Comparison of ENCODE assay signal across 19 cellular contexts in the genomic region with DNA sequence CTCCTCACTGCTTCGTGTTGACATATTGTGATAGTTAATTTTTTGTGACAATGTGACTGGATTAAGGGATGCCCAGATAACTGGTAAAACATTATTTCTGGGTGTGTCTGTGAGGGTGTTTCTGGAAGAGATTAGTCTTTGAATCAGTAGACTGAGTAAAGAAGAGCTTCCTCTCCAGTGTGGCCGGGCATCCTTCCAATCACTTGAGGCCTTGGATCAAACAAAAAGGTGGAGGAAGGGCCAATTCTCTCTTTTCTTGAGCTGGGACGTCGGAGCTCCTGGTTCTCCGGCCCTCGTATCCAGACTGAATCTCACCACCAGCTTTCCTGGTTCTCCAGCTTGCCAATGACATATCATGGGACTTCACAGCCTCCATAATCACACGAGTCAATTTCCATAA.
DNase-seq lines count a peak whose midpoint lies in the region; ATAC-seq lines count a peak whose summit lies in the region.
"Had no signal": no experiment of that assay in that cellular context is flagged by ENCODE, and none has a peak within 500 bp of the region (broad histone marks: within the 10 kb centered on the region; RNA-seq: fewer than 3 reads in every experiment).

No MANE protein-coding gene starts in this region.

- no peak for ATAC-seq in activated naive CD4-positive, alpha-beta T cell treated with anti-CD3 and anti-CD28 coated beads, Interleukin-2, amount 50 U/mL, for 72 hours
- no peak for ATAC-seq in activated T-helper 17 cell treated with anti-CD3 and anti-CD28 coated beads, Interleukin-2, amount 50 U/mL, for 72 hours (replicated peaks)
- ATAC-seq in natural killer cell treated with Interleukin-12 subunit alpha and Interleukin-12 subunit beta and Interleukin-15 and Interleukin-18, amount 100 ng/mL, for 72 hours = no peak
- no peak for ATAC-seq in HG03457 (IDR thresholded peaks at IDR 0.05; ENCODE audit: unreplicated experiment)

- H3K27me3 Mint-ChIP-seq in activated naive CD4-positive, alpha-beta T cell treated with anti-CD3 and anti-CD28 coated beads for 36 hours (ENCODE audit: low read depth) = no peaks in the 10 kb centered on the region
- no peaks in the 10 kb centered on the region for H3K27me3 Mint-ChIP-seq in activated T-helper 17 cell treated with anti-CD3 and anti-CD28 coated beads, Interleukin-2, amount 50 U/mL, for 72 hours
- H3K27me3 Mint-ChIP-seq in natural killer cell treated with Interleukin-12 subunit alpha and Interleukin-12 subunit beta and Interleukin-15 and Interleukin-18, amount 100 ng/mL, for 72 hours = no peaks in the 10 kb centered on the region

- H3K36me3 Mint-ChIP-seq in activated naive CD4-positive, alpha-beta T cell treated with anti-CD3 and anti-CD28 coated beads for 36 hours (ENCODE audit: low read depth) = peaks cover 5% of the 10 kb centered on the region
- H3K36me3 Mint-ChIP-seq in activated naive CD4-positive, alpha-beta T cell treated with anti-CD3 and anti-CD28 coated beads, Interleukin-2, amount 50 U/mL, for 72 hours = peaks cover 4 to 51% of the 10 kb centered on the region in 2 donors
- peaks cover 28% of the 10 kb centered on the region for H3K36me3 Mint-ChIP-seq in activated T-helper 17 cell treated with anti-CD3 and anti-CD28 coated beads, Interleukin-2, amount 50 U/mL, for 72 hours (ENCODE audit: low read depth)
- peaks cover 26% of the 10 kb centered on the region for H3K36me3 Mint-ChIP-seq in natural killer cell treated with Interleukin-12 subunit alpha and Interleukin-12 subunit beta and Interleukin-15 and Interleukin-18, amount 100 ng/mL, for 72 hours

- DNase-seq in activated naive CD4-positive, alpha-beta T cell treated with anti-CD3 and anti-CD28 coated beads for 36 hours = no peak
- no peak for DNase-seq in activated naive CD4-positive, alpha-beta T cell treated with anti-CD3 and anti-CD28 coated beads, Interleukin-2, amount 50 U/mL, for 72 hours (ENCODE audit: low spot score in 2 of 2)
- no peak for DNase-seq in natural killer cell treated with Interleukin-12 subunit alpha and Interleukin-12 subunit beta and Interleukin-15 and Interleukin-18, amount 100 ng/mL, for 72 hours (ENCODE audit: low spot score)
- DNase-seq in HK-2 (ENCODE audit: unreplicated experiment) = no peak
- no peak for DNase-seq in iPS-NIHi11 (ENCODE audit: low spot score)
- DNase-seq: C1 segment of cervical spinal cord, DMS79 treated with DMSO at 0.1 percent for 48 hours, H7, HFFc6, IMR-90, Karpas-422, NCI-H1417 treated with DMSO at 0.1 percent for 48 hours, NCI-H187 treated with DMSO at 0.1 percent for 48 hours, NCI-H345, NCI-H524 treated with DMSO at 0.1 percent for 48 hours, PC-9, SIG-M5 had no signal

- intact Hi-C loops in activated naive CD4-positive, alpha-beta T cell treated with anti-CD3 and anti-CD28 coated beads for 36 hours (cut with micrococcal nuclease) = no loop called here

- peaks cover 54% of the 10 kb centered on the region for H3K4me1 Mint-ChIP-seq in activated naive CD4-positive, alpha-beta T cell treated with anti-CD3 and anti-CD28 coated beads for 36 hours (ENCODE audit: low read depth)
- H3K4me1 Mint-ChIP-seq in activated T-helper 17 cell treated with anti-CD3 and anti-CD28 coated beads, Interleukin-2, amount 50 U/mL, for 72 hours = peaks cover 61% of the 10 kb centered on the region
- H3K4me1 Mint-ChIP-seq in natural killer cell treated with Interleukin-12 subunit alpha and Interleukin-12 subunit beta and Interleukin-15 and Interleukin-18, amount 100 ng/mL, for 72 hours (ENCODE audit: low read depth in 2 of 2) = peaks cover 73 to 76% of the 10 kb centered on the region in 2 donors

- H3K4me3 Mint-ChIP-seq in activated naive CD4-positive, alpha-beta T cell treated with anti-CD3 and anti-CD28 coated beads for 36 hours = no peak overlapping the region
- H3K4me3 Mint-ChIP-seq in activated T-helper 17 cell treated with anti-CD3 and anti-CD28 coated beads, Interleukin-2, amount 50 U/mL, for 72 hours = peak overlapping the region; percentile 77
- no peak overlapping the region for H3K4me3 Mint-ChIP-seq in natural killer cell treated with Interleukin-12 subunit alpha and Interleukin-12 subunit beta and Interleukin-15 and Interleukin-18, amount 100 ng/mL, for 72 hours
- H3K4me3 Mint-ChIP-seq: HFFc6 had no signal

- CTCF ChIA-PET in activated naive CD4-positive, alpha-beta T cell treated with anti-CD3 and anti-CD28 coated beads for 36 hours (lab: Charles Lee) = interaction anchor here (1.4 kb wide), 1 partner anchor 315 kb away, joined by 3 read pairs; no protein-coding TSS in a partner anchor

- H3K27ac Mint-ChIP-seq in activated naive CD4-positive, alpha-beta T cell treated with anti-CD3 and anti-CD28 coated beads for 36 hours = peak overlapping the region; percentile 63
- H3K27ac Mint-ChIP-seq in activated naive CD4-positive, alpha-beta T cell treated with anti-CD3 and anti-CD28 coated beads, Interleukin-2, amount 50 U/mL, for 72 hours = no peak overlapping the region
- peak overlapping the region; percentile 11 for H3K27ac Mint-ChIP-seq in activated T-helper 17 cell treated with anti-CD3 and anti-CD28 coated beads, Interleukin-2, amount 50 U/mL, for 72 hours
- peak overlapping the region; percentile 93 to 96 for H3K27ac Mint-ChIP-seq in natural killer cell treated with Interleukin-12 subunit alpha and Interleukin-12 subunit beta and Interleukin-15 and Interleukin-18, amount 100 ng/mL, for 72 hours
- H3K27ac Mint-ChIP-seq: HFFc6 had no signal

- H3K9me3 Mint-ChIP-seq in activated naive CD4-positive, alpha-beta T cell treated with anti-CD3 and anti-CD28 coated beads for 36 hours = peaks cover 6% of the 10 kb centered on the region
- H3K9me3 Mint-ChIP-seq in activated naive CD4-positive, alpha-beta T cell treated with anti-CD3 and anti-CD28 coated beads, Interleukin-2, amount 50 U/mL, for 72 hours = peaks cover 0 to 20% of the 10 kb centered on the region in 2 donors
- H3K9me3 Mint-ChIP-seq in activated T-helper 17 cell treated with anti-CD3 and anti-CD28 coated beads, Interleukin-2, amount 50 U/mL, for 72 hours = peaks cover 4% of the 10 kb centered on the region
- peaks cover 10% of the 10 kb centered on the region for H3K9me3 Mint-ChIP-seq in natural killer cell treated with Interleukin-12 subunit alpha and Interleukin-12 subunit beta and Interleukin-15 and Interleukin-18, amount 100 ng/mL, for 72 hours
- H3K9me3 Mint-ChIP-seq: HFFc6 had no signal

Comparison
In these comparisons a context has a peak if more than half of its experiments do, and no peak if none do; other contexts are left out.
1. H3K27ac Mint-ChIP-seq: peak in activated naive CD4-positive, alpha-beta T cell treated with anti-CD3 and anti-CD28 coated beads for 36 hours (single experiment), activated T-helper 17 cell treated with anti-CD3 and anti-CD28 coated beads, Interleukin-2, amount 50 U/mL, for 72 hours (single experiment) and natural killer cell treated with Interleukin-12 subunit alpha and Interleukin-12 subunit beta and Interleukin-15 and Interleukin-18, amount 100 ng/mL, for 72 hours (2 of 2); none in activated naive CD4-positive, alpha-beta T cell treated with anti-CD3 and anti-CD28 coated beads, Interleukin-2, amount 50 U/mL, for 72 hours (0 of 2).